In genomic region chr15:96335429-96335807, GRCh38 we compare ENCODE assay signal across 11 cellular contexts. TPM values are rescaled to one million over a fixed set of nuclear protein-coding genes. Genes with fewer than 3 reads are reported as not detected.
DNase-seq lines count a peak whose midpoint lies in the region; ATAC-seq, FAIRE-seq and TF ChIP-seq lines count a peak whose summit lies in the region.
"Had no signal": no experiment of that assay in that cellular context is flagged by ENCODE, and none has a peak within 500 bp of the region (broad histone marks: within the 10 kb centered on the region; RNA-seq: fewer than 3 reads in every experiment).

No MANE protein-coding gene starts in this region.

- no peak overlapping the region for H3K27ac ChIP-seq in HUES48 (ENCODE audit: low read depth, low read length)
- peak overlapping the region; percentile 90 to 97 (median 91) for H3K27ac ChIP-seq in right lobe of liver
- peak overlapping the region; percentile 94 to 95 for H3K27ac ChIP-seq in thoracic aorta

- H3K4me1 Mint-ChIP-seq in stimulated activated naive B cell treated with anti-CD40 and anti-IgM and Interleukin-4, amounts not matched to agents 10 μg/mL and 1 μg/mL and 100 μg/mL, for 72 hours = peaks cover 7 to 18% of the 10 kb centered on the region in 2 donors

- H3K4me3 ChIP-seq in HUES48 (ENCODE audit: low read depth, low read length) = peak overlapping the region; percentile 14; the same call in 1 of the 2 replicates
- peak overlapping the region; percentile 71 for H3K4me3 ChIP-seq in bronchial epithelial cell (ENCODE audit: low read depth, low read length)
- H3K4me3 ChIP-seq in right lobe of liver = peak overlapping the region; percentile 68 to 73 (median 71)
- H3K4me3 ChIP-seq in thoracic aorta = peak overlapping the region; percentile 74

- H3K27ac Mint-ChIP-seq in stimulated activated naive B cell treated with anti-CD40 and anti-IgM and Interleukin-4, amounts not matched to agents 10 μg/mL and 1 μg/mL and 100 μg/mL, for 72 hours = no peak overlapping the region
- H3K27ac Mint-ChIP-seq: activated naive CD4-positive, alpha-beta T cell treated with anti-CD3 and anti-CD28 coated beads for 36 hours had no signal

- TF ChIP-seq CTCF in bronchial epithelial cell (IDR thresholded peaks at IDR 0.05; ENCODE audit: insufficient read depth, low read length, severe bottlenecking) (no peak), right lobe of liver (IDR thresholded peaks at IDR 0.05) (no peak), thoracic aorta (IDR thresholded peaks at IDR 0.05) (no peak)

- no peaks in the 10 kb centered on the region for H3K9me3 ChIP-seq in HUES48 (ENCODE audit: control insufficient read depth, insufficient read depth, low read length)
- no peaks in the 10 kb centered on the region for H3K9me3 ChIP-seq in right lobe of liver
- no peaks in the 10 kb centered on the region for H3K9me3 ChIP-seq in thoracic aorta

- no peak for TF ChIP-seq POLR2A in right lobe of liver (IDR thresholded peaks at IDR 0.05)

- peaks cover 67 to 78% of the 10 kb centered on the region in 2 donors for H3K27me3 Mint-ChIP-seq in stimulated activated naive B cell treated with anti-CD40 and anti-IgM and Interleukin-4, amounts not matched to agents 10 μg/mL and 1 μg/mL and 100 μg/mL, for 72 hours

- WGBS in right lobe of liver (ENCODE audit: insufficient coverage, low coverage, low lambda C conversion rate, missing lambda C conversion rate) = 0% methylated on average over 4 of the region's 4 CpGs

- no peak for DNase-seq in bronchial epithelial cell (ENCODE audit: low read depth)
- no peak for DNase-seq in right lobe of liver
- no peak for DNase-seq in thoracic aorta (ENCODE audit: low spot score)
- DNase-seq in stimulated activated naive CD4-positive, alpha-beta T cell (lab: John Stamatoyannopoulos, UW) = no peak
- DNase-seq in stimulated activated naive B cell treated with anti-CD40 and anti-IgM and Interleukin-4, amounts not matched to agents 10 μg/mL and 1 μg/mL and 100 μg/mL, for 72 hours = no peak
- DNase-seq: activated naive CD4-positive, alpha-beta T cell treated with anti-CD3 and anti-CD28 coated beads for 36 hours; NCI-H1694; T1000 had no signal

- H3K4me3 Mint-ChIP-seq in stimulated activated naive B cell treated with anti-CD40 and anti-IgM and Interleukin-4, amounts not matched to agents 10 μg/mL and 1 μg/mL and 100 μg/mL, for 72 hours = no peak overlapping the region
- H3K4me3 Mint-ChIP-seq: activated naive CD4-positive, alpha-beta T cell treated with anti-CD3 and anti-CD28 coated beads for 36 hours had no signal

- H3K9me3 Mint-ChIP-seq in stimulated activated naive B cell treated with anti-CD40 and anti-IgM and Interleukin-4, amounts not matched to agents 10 μg/mL and 1 μg/mL and 100 μg/mL, for 72 hours = peaks cover 0 to 3% of the 10 kb centered on the region in 2 donors

- no peak overlapping the region for H3K9ac ChIP-seq in HUES48 (ENCODE audit: low read depth, low read length)

- peaks cover 98% of the 10 kb centered on the region for H3K27me3 ChIP-seq in HUES48 (ENCODE audit: control insufficient read depth, insufficient read depth, low read length)
- H3K27me3 ChIP-seq in bronchial epithelial cell (ENCODE audit: control insufficient read depth, insufficient read depth, low read length) = no peaks in the 10 kb centered on the region
- H3K27me3 ChIP-seq in right lobe of liver = no peaks in the 10 kb centered on the region
- no peaks in the 10 kb centered on the region for H3K27me3 ChIP-seq in thoracic aorta (replicated peaks; ENCODE audit: insufficient read depth)

- no peak for FAIRE-seq in bronchial epithelial cell (lab: Jason Lieb, UNC)

- H3K36me3 ChIP-seq in HUES48 (ENCODE audit: control insufficient read depth, insufficient read depth, low read length) = no peaks in the 10 kb centered on the region
- H3K36me3 ChIP-seq in bronchial epithelial cell (ENCODE audit: control insufficient read depth, insufficient read depth, low read length) = peaks cover 7% of the 10 kb centered on the region
- peaks cover 0 to 14% (median 6%) of the 10 kb centered on the region in 4 donors for H3K36me3 ChIP-seq in right lobe of liver
- H3K36me3 ChIP-seq in thoracic aorta = peaks cover 6% of the 10 kb centered on the region

- H3K36me3 Mint-ChIP-seq in stimulated activated naive B cell treated with anti-CD40 and anti-IgM and Interleukin-4, amounts not matched to agents 10 μg/mL and 1 μg/mL and 100 μg/mL, for 72 hours = peaks cover 3 to 9% of the 10 kb centered on the region in 2 donors

- no peak for ATAC-seq in right lobe of liver
- no peak for ATAC-seq in thoracic aorta (ENCODE audit: insufficient number of reproducible peaks, low FRiP score, low read depth)
- no peak for ATAC-seq in GM21619 (IDR thresholded peaks at IDR 0.05; ENCODE audit: unreplicated experiment)
- ATAC-seq in GM18861 (IDR thresholded peaks at IDR 0.05; ENCODE audit: unreplicated experiment) = no peak
- ATAC-seq in stimulated activated naive B cell treated with anti-CD40 and anti-IgM and Interleukin-4, amounts not matched to agents 10 μg/mL and 1 μg/mL and 100 μg/mL, for 72 hours (replicated peaks) = no peak

- intact Hi-C loops in right lobe of liver (cut with DNase I) = no loop called here

- peaks cover 72% of the 10 kb centered on the region for H3K4me1 ChIP-seq in HUES48 (ENCODE audit: control insufficient read depth, insufficient read depth, low read length)
- H3K4me1 ChIP-seq in right lobe of liver = peaks cover 0 to 16% (median 0%) of the 10 kb centered on the region in 4 donors
- H3K4me1 ChIP-seq in thoracic aorta (ENCODE audit: control insufficient read depth in 1 of 2, low read depth in 2 of 2) = peaks cover 0 to 8% of the 10 kb centered on the region in 2 donors

RNA-seq across cellular contexts. Expression of gene NR2F2, which starts 4.9 kb away (rescaled TPM):
- total RNA-seq in bronchial epithelial cell (1.4 and 1.6 TPM in 2 replicates), right lobe of liver (10 to 100 TPM; 11.6 to 30.0 (median 20.7) TPM), thoracic aorta (10 to 100 TPM; 31.8 to 49.8 TPM)
- total RNA-seq: activated naive CD4-positive, alpha-beta T cell treated with anti-CD3 and anti-CD28 coated beads for 36 hours had no signal

Comparison
In these comparisons a context has a peak if more than half of its experiments do, and no peak if none do; other contexts are left out.
1. H3K4me3 ChIP-seq: peak in every context shown above with its lines; median percentile 74 in thoracic aorta; 71 in bronchial epithelial cell; 71 in right lobe of liver; 14 in HUES48.